In the genomic region with DNA sequence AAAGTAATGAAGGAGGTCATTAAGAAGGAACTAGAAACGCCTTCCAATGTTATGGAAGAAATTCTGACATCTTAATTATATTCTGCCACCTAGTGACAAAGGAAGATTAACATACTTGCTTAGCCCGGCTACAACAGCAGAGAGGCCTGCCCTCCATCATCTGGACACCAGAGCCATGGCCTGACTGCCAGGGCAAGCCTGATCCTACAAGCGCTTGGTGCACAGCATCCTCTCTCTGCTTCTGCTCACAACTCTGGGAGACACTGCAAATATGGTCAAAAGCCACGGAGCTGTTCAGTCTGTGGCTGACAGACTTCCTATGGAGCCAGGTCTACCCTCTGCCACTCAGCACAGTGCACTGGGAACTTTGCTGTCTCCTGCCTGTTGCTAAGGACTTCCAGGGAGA, we compare ENCODE assay signal across 8 cellular contexts.
A peak's percentile ranks its signal among the peaks of the same experiment; 100 is the strongest.
DNase-seq lines count a peak whose midpoint lies in the region; ATAC-seq and TF ChIP-seq lines count a peak whose summit lies in the region.

No MANE protein-coding gene starts in this region.

- H3K27me3 ChIP-seq in BLaER1 = no peaks in the 10 kb centered on the region

- no peak overlapping the region for H3K9ac ChIP-seq in BLaER1

- TF ChIP-seq CTCF in GM13977 (IDR thresholded peaks at IDR 0.05; ENCODE audit: extremely low read depth, insufficient read depth, missing control alignments) = peak; percentile 45
- TF ChIP-seq CTCF in omental fat pad (IDR thresholded peaks at IDR 0.05) = no peak

- in situ Hi-C loops in GM13977 (cut with MboI; ENCODE audit: low pct_unique_long_range_greater_than_20kb, low sequenced_read_pairs, unreplicated experiment) = loop anchor here (10.0 kb wide), 1 partner anchor 292 kb away; no protein-coding TSS in a partner anchor

- no peaks in the 10 kb centered on the region for H4K20me1 ChIP-seq in BLaER1

- no peaks in the 10 kb centered on the region for H3K36me3 ChIP-seq in BLaER1

- no peak overlapping the region for H3K27ac ChIP-seq in BLaER1

- peaks cover 33% of the 10 kb centered on the region for H3K4me1 ChIP-seq in BLaER1

- no peaks in the 10 kb centered on the region for H3K36me3 Mint-ChIP-seq in activated T-cell treated with anti-CD3 and anti-CD28 coated beads, Interleukin-2, amount 50 U/mL, for 4 hours (ENCODE audit: insufficient read depth)

- no peaks in the 10 kb centered on the region for H3K27me3 Mint-ChIP-seq in activated T-cell treated with anti-CD3 and anti-CD28 coated beads, Interleukin-2, amount 50 U/mL, for 4 hours (ENCODE audit: low read depth)

- DNase-seq in GM13977 (ENCODE audit: low spot score) = peak; percentile 61
- peak; percentile 55 for DNase-seq in NCI-H2196 (lab: John Stamatoyannopoulos, UW; ENCODE audit: unreplicated experiment)
- DNase-seq in activated T-cell treated with anti-CD3 and anti-CD28 coated beads, Interleukin-2, amount 50 U/mL, for 4 hours = no peak
- DNase-seq in globus pallidus (ENCODE audit: low spot score) = peak; percentile 85
- no peak for DNase-seq in omental fat pad (ENCODE audit: low spot score)

- H3K4me3 ChIP-seq in BLaER1 = no peak overlapping the region

- H3K9me3 Mint-ChIP-seq in activated T-cell treated with anti-CD3 and anti-CD28 coated beads, Interleukin-2, amount 50 U/mL, for 4 hours = no peaks in the 10 kb centered on the region

- H3K4me3 Mint-ChIP-seq in activated T-cell treated with anti-CD3 and anti-CD28 coated beads, Interleukin-2, amount 50 U/mL, for 4 hours = no peak overlapping the region

- peak overlapping the region; percentile 62; the same call in 1 of the 2 replicates for H3K4me2 ChIP-seq in BLaER1

- ATAC-seq in HG02885 (IDR thresholded peaks at IDR 0.05; ENCODE audit: poor library complexity, unreplicated experiment) (peak; percentile 86), omental fat pad (ENCODE audit: low FRiP score) (peak; percentile 67), HG03354 (IDR thresholded peaks at IDR 0.05; ENCODE audit: poor library complexity, severe bottlenecking, unreplicated experiment) (no peak)
- peak; percentile 48 to 75 for ATAC-seq in activated T-cell treated with anti-CD3 and anti-CD28 coated beads, Interleukin-2, amount 50 U/mL, for 4 hours

- H3K4me1 Mint-ChIP-seq in activated T-cell treated with anti-CD3 and anti-CD28 coated beads, Interleukin-2, amount 50 U/mL, for 4 hours (ENCODE audit: low read depth) = peaks cover 13% of the 10 kb centered on the region

- H3K9me3 ChIP-seq in BLaER1 = no peaks in the 10 kb centered on the region

Comparison
In these comparisons a context has a peak if more than half of its experiments do, and no peak if none do; other contexts are left out.
1. DNase-seq: peak in GM13977 (single experiment), NCI-H2196 (single experiment) and globus pallidus (single experiment); none in activated T-cell treated with anti-CD3 and anti-CD28 coated beads, Interleukin-2, amount 50 U/mL, for 4 hours (single experiment) and omental fat pad (single experiment).